Comparison of ENCODE assay signal across 8 cellular contexts in the genomic region with DNA sequence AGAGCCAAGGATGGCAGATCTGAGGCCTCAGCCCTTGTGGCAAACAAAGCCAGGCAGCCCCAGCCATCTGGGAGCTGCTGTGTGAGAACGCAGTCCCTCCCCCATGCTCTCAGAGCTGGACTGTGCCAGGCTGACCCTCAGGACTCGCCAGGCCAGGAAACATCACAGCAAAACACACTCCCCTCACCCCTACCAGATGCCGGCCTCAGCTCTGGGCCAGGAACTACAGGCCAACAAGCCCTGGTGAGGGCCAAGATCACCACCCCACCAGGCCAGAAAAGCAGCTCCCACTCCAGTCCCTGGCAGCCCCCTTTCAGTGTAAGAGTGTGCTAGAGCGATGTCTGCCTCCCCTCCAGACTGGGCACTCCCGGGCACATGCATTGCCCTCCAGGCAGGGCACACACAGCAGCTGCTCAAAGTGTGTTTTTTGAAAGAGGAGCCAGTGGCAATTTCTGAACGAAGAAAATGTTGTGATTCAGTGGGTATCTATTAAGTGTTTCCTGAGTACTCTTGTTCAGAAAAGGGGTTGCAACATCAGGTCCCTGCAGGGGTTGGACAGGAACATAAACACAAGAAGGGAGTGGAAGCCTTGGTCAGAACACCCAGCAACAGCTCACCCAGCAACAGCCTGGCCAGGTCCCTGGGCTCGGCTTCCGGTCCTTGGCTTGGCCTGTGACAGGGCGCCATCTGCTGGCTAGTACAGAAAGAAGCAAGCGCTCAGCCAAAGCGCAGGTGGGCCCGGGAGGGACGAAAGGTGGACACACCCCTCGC. TPM values are rescaled to one million over a fixed set of nuclear protein-coding genes. Genes with fewer than 3 reads are reported as not detected.
DNase-seq lines count a peak whose midpoint lies in the region; ATAC-seq and TF ChIP-seq lines count a peak whose summit lies in the region.

No MANE protein-coding gene starts in this region.

- H3K4me1 Mint-ChIP-seq in IgD-negative memory B cell, result peaks cover 0 to 7% (median 6%) of the 10 kb centered on the region in 3 donors
- H3K4me1 Mint-ChIP-seq in activated T-cell treated with anti-CD3 and anti-CD28 coated beads, Interleukin-2, amount 50 U/mL, for 4 hours (ENCODE audit: low read depth), result peaks cover 7% of the 10 kb centered on the region
- peaks cover 7 to 8% (median 7%) of the 10 kb centered on the region in 3 donors for H3K4me1 Mint-ChIP-seq in naive B cell

- DNase-seq in COR-L47 (lab: John Stamatoyannopoulos, UW) (peak; percentile 74), Panc1 (ENCODE audit: low read depth, low spot score) (no peak), esophagus muscularis mucosa (ENCODE audit: extremely low spot score) (peak; percentile 98), naive B cell (peak; percentile 79)
- peak; percentile 81 for DNase-seq in activated T-cell treated with anti-CD3 and anti-CD28 coated beads, Interleukin-2, amount 50 U/mL, for 4 hours
- peak; percentile 66 to 70 for DNase-seq in stimulated activated CD8-positive, alpha-beta memory T cell treated with anti-CD3 and anti-CD28 coated beads, Interleukin-7, amount 100 ng/mL, for 4 hours (ENCODE audit: low read depth in 2 of 2)

- H3K27me3 ChIP-seq in Panc1 (ENCODE audit: control insufficient read depth, insufficient read depth, low read length), result no peaks in the 10 kb centered on the region
- H3K27me3 ChIP-seq in esophagus muscularis mucosa, result no peaks in the 10 kb centered on the region

- CTCF ChIA-PET in Panc1 (lab: Charles Lee), result interaction anchor here (0.6 to 5.0 kb wide), 16 partner anchors 8 to 844 kb away, joined by 3 to 99 read pairs (median 5); a partner anchor contains a TSS

- TF ChIP-seq POLR2A in esophagus muscularis mucosa (IDR thresholded peaks at IDR 0.05; ENCODE audit: low read depth), result no peak

- TF ChIP-seq CTCF in Panc1 (IDR thresholded peaks at IDR 0.05), result peak; percentile 97
- TF ChIP-seq CTCF in esophagus muscularis mucosa (IDR thresholded peaks at IDR 0.05), result peak; percentile 89 to 95 (median 92)

- H3K9me3 ChIP-seq in Panc1 (ENCODE audit: control insufficient read depth, insufficient read depth, low read depth, low read length) (no peaks in the 10 kb centered on the region), esophagus muscularis mucosa (no peaks in the 10 kb centered on the region)

- peak overlapping the region; percentile 52 for H3K27ac ChIP-seq in Panc1 (ENCODE audit: low read length)
- peak overlapping the region; percentile 80 to 87 (median 87) for H3K27ac ChIP-seq in esophagus muscularis mucosa (replicated peaks in 1 of 4)

- no TSS peak for BruUV-seq in Panc1 (replicated peaks; lab: Mats Ljungman, UMichigan)

- ATAC-seq in GM21423 (IDR thresholded peaks at IDR 0.05; ENCODE audit: unreplicated experiment) (peak; percentile 82), Panc1 (peak; percentile 98), naive B cell (ENCODE audit: low read depth in 2 of 2) (peak; percentile 93 to 98)
- ATAC-seq in activated T-cell treated with anti-CD3 and anti-CD28 coated beads, Interleukin-2, amount 50 U/mL, for 4 hours, result peak; percentile 99 to 100

- TF ChIP-seq EP300 in esophagus muscularis mucosa (IDR thresholded peaks at IDR 0.05), result no peak

- in situ Hi-C loops in Panc1 (cut with HindIII; ENCODE audit: low pct_unique_long_range_greater_than_20kb, low sequenced_read_pairs), result no loop called here

- peaks cover 2% of the 10 kb centered on the region for H3K27me3 Mint-ChIP-seq in IgD-negative memory B cell
- H3K27me3 Mint-ChIP-seq in activated T-cell treated with anti-CD3 and anti-CD28 coated beads, Interleukin-2, amount 50 U/mL, for 4 hours (ENCODE audit: low read depth), result no peaks in the 10 kb centered on the region
- peaks cover 5 to 13% (median 9%) of the 10 kb centered on the region in 3 donors for H3K27me3 Mint-ChIP-seq in naive B cell

- peak overlapping the region in 1 of 4 donors; percentile 74 for H3K4me3 Mint-ChIP-seq in IgD-negative memory B cell
- no peak overlapping the region for H3K4me3 Mint-ChIP-seq in activated T-cell treated with anti-CD3 and anti-CD28 coated beads, Interleukin-2, amount 50 U/mL, for 4 hours
- peak overlapping the region in 1 of 8 donors; percentile 53 for H3K4me3 Mint-ChIP-seq in naive B cell

- 11% methylated on average over 13 of the region's 14 CpGs for WGBS in esophagus muscularis mucosa

- H3K36me3 Mint-ChIP-seq in IgD-negative memory B cell, result peaks cover 3% of the 10 kb centered on the region
- no peaks in the 10 kb centered on the region for H3K36me3 Mint-ChIP-seq in activated T-cell treated with anti-CD3 and anti-CD28 coated beads, Interleukin-2, amount 50 U/mL, for 4 hours (ENCODE audit: insufficient read depth)
- no peaks in the 10 kb centered on the region for H3K36me3 Mint-ChIP-seq in naive B cell

- H3K4me3 ChIP-seq in Panc1 (ENCODE audit: low read depth in 2 of 2, low read length in 2 of 2), result peak overlapping the region in 1 of 2 experiments; percentile 39; a peak in 2 of 4 replicates
- peak overlapping the region; percentile 24 to 40 (median 26) for H3K4me3 ChIP-seq in esophagus muscularis mucosa

- intact Hi-C loops in Panc1 (cut with micrococcal nuclease; ENCODE audit: unreplicated experiment) (loop anchor here (2.0 kb wide), 1 partner anchor 141 kb away; no protein-coding TSS in a partner anchor), esophagus muscularis mucosa (cut with DNase I) (loop anchor here (1.0 to 10.0 kb wide), 2 partner anchors 143 to 249 kb away; no protein-coding TSS in a partner anchor)

- H3K9me3 Mint-ChIP-seq in IgD-negative memory B cell, result no peaks in the 10 kb centered on the region
- no peaks in the 10 kb centered on the region for H3K9me3 Mint-ChIP-seq in activated T-cell treated with anti-CD3 and anti-CD28 coated beads, Interleukin-2, amount 50 U/mL, for 4 hours
- H3K9me3 Mint-ChIP-seq in naive B cell, result no peaks in the 10 kb centered on the region

- no peaks in the 10 kb centered on the region for H3K36me3 ChIP-seq in Panc1 (ENCODE audit: control insufficient read depth, insufficient read depth, low read length)
- no peaks in the 10 kb centered on the region for H3K36me3 ChIP-seq in esophagus muscularis mucosa

- POLR2A ChIA-PET in Panc1 (lab: Charles Lee), result no interaction called here

- peak overlapping the region in 2 of 3 donors; percentile 80 to 83 for H3K27ac Mint-ChIP-seq in IgD-negative memory B cell
- H3K27ac Mint-ChIP-seq in naive B cell, result peak overlapping the region in 3 of 6 donors; percentile 40 to 92 (median 90)

- H3K4me1 ChIP-seq in Panc1 (ENCODE audit: control insufficient read depth, insufficient read depth, low read length), result peaks cover 17% of the 10 kb centered on the region
- H3K4me1 ChIP-seq in esophagus muscularis mucosa, result peaks cover 12 to 36% (median 32%) of the 10 kb centered on the region in 4 donors

RNA-seq across cellular contexts. Expression of a gene that starts 18.2 kb away (rescaled TPM):
- polyA plus RNA-seq in IgD-negative memory B cell, result 1.9 TPM
- total RNA-seq in Panc1 (2021; ENCODE audit: unreplicated experiment), result 39.3 TPM
- 48.6 TPM for polyA plus RNA-seq in Panc1 (2012; ENCODE audit: insufficient read length)
- 10 to 100 TPM in 1 of 3 donors, 1 to 10 TPM in 2; 5.3 to 11.3 (median 7.6) TPM for total RNA-seq in activated T-cell treated with anti-CD3 and anti-CD28 coated beads, Interleukin-2, amount 50 U/mL, for 4 hours
- total RNA-seq in esophagus muscularis mucosa, result 10 to 100 TPM in 3 of 4 donors, 1 to 10 TPM in 1; 6.6 to 17.0 (median 13.4) TPM
- polyA plus RNA-seq in naive B cell (ENCODE audit: low read depth in 6 of 6), result under 1 TPM in 2 of 6 donors, not detected in 4; 0.22 to 0.23 TPM

RNA-seq across cellular contexts. Expression of a gene that starts 39.8 kb away (rescaled TPM):
- 39.6 TPM for polyA plus RNA-seq in IgD-negative memory B cell
- total RNA-seq in Panc1 (2021; ENCODE audit: unreplicated experiment), result 48.2 TPM
- 18.0 TPM for polyA plus RNA-seq in Panc1 (2012; ENCODE audit: insufficient read length)
- total RNA-seq in activated T-cell treated with anti-CD3 and anti-CD28 coated beads, Interleukin-2, amount 50 U/mL, for 4 hours, result 10 to 100 TPM; 28.0 to 29.4 (median 28.3) TPM
- 10 to 100 TPM; 73.6 to 99.9 (median 78.4) TPM for total RNA-seq in esophagus muscularis mucosa
- 10 to 100 TPM; 35.7 to 44.5 (median 38.8) TPM for polyA plus RNA-seq in naive B cell (ENCODE audit: low read depth in 6 of 6)
